In the genomic region with DNA sequence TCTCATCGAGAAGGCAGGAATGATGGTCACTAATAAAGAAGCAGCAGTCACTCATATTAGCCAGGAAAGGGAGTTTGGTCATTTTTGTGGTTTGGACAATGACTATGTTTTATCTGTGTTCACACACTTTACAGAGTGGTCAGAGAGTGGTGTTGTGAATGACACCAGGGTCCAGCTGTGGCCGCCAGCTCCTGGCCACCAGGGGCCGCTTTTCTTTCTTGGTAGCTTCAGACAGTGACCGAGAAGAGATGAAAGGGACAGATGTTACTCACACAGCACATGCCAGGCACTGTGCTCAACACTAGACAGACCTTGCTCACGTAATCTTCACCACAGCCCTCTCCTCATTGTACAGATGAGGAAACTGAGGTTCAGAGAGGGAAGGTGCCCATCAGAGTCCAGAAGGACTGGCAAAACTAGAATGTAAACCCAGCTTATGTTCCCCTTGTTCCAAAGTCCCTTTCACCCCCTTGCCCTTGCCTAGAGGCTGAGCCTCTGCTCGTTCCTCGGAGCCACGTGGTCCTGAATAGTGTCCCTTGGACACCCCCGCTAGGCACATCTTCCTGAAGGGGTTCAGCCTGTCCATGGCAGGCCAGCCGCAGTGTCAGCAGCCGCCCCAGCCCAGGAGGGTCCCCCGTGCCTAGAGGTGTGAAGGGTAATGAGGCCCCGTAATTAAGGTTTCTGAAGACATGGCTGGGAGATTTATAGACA, we compare ENCODE assay signal across 8 cellular contexts. TPM values are rescaled to one million over a fixed set of nuclear protein-coding genes. Genes with fewer than 3 reads are reported as not detected.
A peak's percentile ranks its signal among the peaks of the same experiment; 100 is the strongest.
DNase-seq lines count a peak whose midpoint lies in the region; ATAC-seq, FAIRE-seq and TF ChIP-seq lines count a peak whose summit lies in the region.

No MANE protein-coding gene starts in this region.

- no peak overlapping the region for H3K4me2 ChIP-seq in SU-DHL-6 (ENCODE audit: low read depth, low read length, poor library complexity, severe bottlenecking)

- H3K27me3 ChIP-seq in SU-DHL-6 (ENCODE audit: low read length), result no peaks in the 10 kb centered on the region

- H3K4me3 ChIP-seq in SU-DHL-6 (ENCODE audit: insufficient read depth, low read length, poor library complexity, severe bottlenecking), result no peak overlapping the region
- H3K4me3 ChIP-seq in kidney (ENCODE audit: low read length in 2 of 2), result no peak overlapping the region

- H2AFZ ChIP-seq in SU-DHL-6 (ENCODE audit: low read depth, low read length, severe bottlenecking), result no peak overlapping the region

- intact Hi-C loops in kidney (cut with DNase I) (loop anchor here (5.0 kb wide), 1 partner anchor 190 kb away; no protein-coding TSS in a partner anchor), posterior cingulate gyrus (cut with DNase I) (no loop called here)

- peak; percentile 18 for TF ChIP-seq CTCF in SU-DHL-6 (IDR thresholded peaks at IDR 0.05; ENCODE audit: insufficient read depth, low read length, poor library complexity, severe bottlenecking)
- peak; percentile 33 for TF ChIP-seq CTCF in kidney (IDR thresholded peaks at IDR 0.05; ENCODE audit: borderline replicate concordance, extremely low read depth, insufficient read depth)

- H3K36me3 ChIP-seq in SU-DHL-6 (ENCODE audit: low read length) (no peaks in the 10 kb centered on the region), kidney (ENCODE audit: control insufficient read depth in 1 of 2, insufficient read depth in 2 of 2, low read length in 2 of 2) (no peaks in the 10 kb centered on the region)

- no peak for ATAC-seq in HG03280 (IDR thresholded peaks at IDR 0.05; ENCODE audit: unreplicated experiment)
- no peak for ATAC-seq in GM21423 (IDR thresholded peaks at IDR 0.05; ENCODE audit: unreplicated experiment)

- no peaks in the 10 kb centered on the region for H3F3A ChIP-seq in SU-DHL-6 (ENCODE audit: insufficient read depth)

- no peaks in the 10 kb centered on the region for H3K9me2 ChIP-seq in SU-DHL-6 (replicated peaks; ENCODE audit: insufficient read depth, low read length)

- H3K9me3 ChIP-seq in SU-DHL-6 (ENCODE audit: insufficient read depth, low read length) (no peaks in the 10 kb centered on the region), kidney (ENCODE audit: control insufficient read depth in 1 of 2, low read length in 2 of 2) (no peaks in the 10 kb centered on the region)

- no peak for FAIRE-seq in kidney (lab: Jason Lieb, UNC)

- no peaks in the 10 kb centered on the region for H3K4me1 ChIP-seq in kidney (ENCODE audit: control insufficient read depth in 1 of 2, insufficient read depth in 1 of 2, low read depth in 1 of 2, low read length in 2 of 2)

- DNase-seq in COR-L47 (lab: John Stamatoyannopoulos, UW), result peak; percentile 31
- DNase-seq in HK-2 (ENCODE audit: unreplicated experiment), result peak; percentile 16
- DNase-seq in kidney, result no peak
- no peak for DNase-seq in posterior cingulate gyrus
- no peak for DNase-seq in NCI-H128 (lab: John Stamatoyannopoulos, UW; ENCODE audit: unreplicated experiment)

- H4K20me1 ChIP-seq in SU-DHL-6 (ENCODE audit: low read depth, low read length), result no peaks in the 10 kb centered on the region

- H3K27ac ChIP-seq in SU-DHL-6 (ENCODE audit: low read depth, low read length) (no peak overlapping the region), kidney (ENCODE audit: low read depth in 2 of 2, low read length in 2 of 2) (no peak overlapping the region)

- H3K9ac ChIP-seq in SU-DHL-6 (ENCODE audit: low read length) (no peak overlapping the region), kidney (ENCODE audit: low read length in 2 of 2) (no peak overlapping the region)

- no peaks in the 10 kb centered on the region for H3K79me2 ChIP-seq in SU-DHL-6 (ENCODE audit: insufficient read depth, low read length)

RNA-seq across cellular contexts. Expression of gene CYP11A1, which starts 55.6 kb away (rescaled TPM):
- 0.13 TPM for total RNA-seq in kidney
- 2.7 TPM for polyA plus RNA-seq in kidney (ENCODE audit: insufficient read depth, low read depth, low replicate concordance)

Comparison
In these comparisons a context has a peak if more than half of its experiments do, and no peak if none do; other contexts are left out.
1. DNase-seq: peak in COR-L47 (single experiment) and HK-2 (single experiment); none in kidney (single experiment), posterior cingulate gyrus (0 of 10) and NCI-H128 (single experiment).